Comparison of ENCODE assay signal across 1 cellular context in genomic region chr17:59785091-59785799, GRCh38.
TF ChIP-seq lines count a peak whose summit lies in the region.

No MANE protein-coding gene starts in this region.

TF ChIP-seq in K562, 482 proteins besides CTCF, POLR2A, EP300 and RAD21 (continued from another document and continues in another):
- no peak for TF ChIP-seq FOXO4 (CRISPR knock-in tag; IDR thresholded peaks at IDR 0.05)
- TF ChIP-seq CTBP1 (IDR thresholded peaks at IDR 0.05; ENCODE audit: borderline replicate concordance): no peak
- TF ChIP-seq ZBTB12 (CRISPR knock-in tag; IDR thresholded peaks at IDR 0.05): no peak
- no peak for TF ChIP-seq ZBTB1 (CRISPR knock-in tag; IDR thresholded peaks at IDR 0.05; ENCODE audit: borderline replicate concordance, low read depth)
- TF ChIP-seq CSDE1 (IDR thresholded peaks at IDR 0.05): no peak
- peak; percentile 60 for TF ChIP-seq SMAD4 (CRISPR knock-in tag; conservative IDR thresholded peaks at IDR 0.05)
- TF ChIP-seq CXXC5 (CRISPR knock-in tag; IDR thresholded peaks at IDR 0.05): peak; percentile 53; the same call in 1 of the 2 replicates
- peak; percentile 34; the same call in 1 of the 2 replicates for TF ChIP-seq MAFF (IDR thresholded peaks at IDR 0.05; ENCODE audit: low read length)
- no peak for TF ChIP-seq KLF1 (tag; IDR thresholded peaks at IDR 0.05)
- TF ChIP-seq MXI1 (IDR thresholded peaks at IDR 0.05; ENCODE audit: low read depth, low read length): no peak
- TF ChIP-seq KDM1A (IDR thresholded peaks at IDR 0.05): peak; percentile 71 to 79
- TF ChIP-seq ZNF175 (CRISPR knock-in tag; IDR thresholded peaks at IDR 0.05; ENCODE audit: low read depth): 0 out of 2 replicates have a peak, but pooled peaks have one; percentile 37
- TF ChIP-seq ILK (tag; IDR thresholded peaks at IDR 0.05; ENCODE audit: borderline replicate concordance, low read depth): no peak
- TF ChIP-seq LEF1 (IDR thresholded peaks at IDR 0.05): peak; percentile 13; the same call in 1 of the 2 replicates
- TF ChIP-seq ZNF583 (CRISPR knock-in tag; IDR thresholded peaks at IDR 0.05): 0 out of 2 replicates have a peak, but pooled peaks have one; percentile 64
- TF ChIP-seq NFIC (IDR thresholded peaks at IDR 0.05): no peak
- TF ChIP-seq FOS (IDR thresholded peaks at IDR 0.05; ENCODE audit: extremely low read depth, insufficient read length): peak; percentile 3
- TF ChIP-seq RBM22 (IDR thresholded peaks at IDR 0.05; ENCODE audit: low read depth, low read length, poor library complexity, severe bottlenecking): no peak
- no peak for TF ChIP-seq CUX1 (CRISPR knock-in tag; IDR thresholded peaks at IDR 0.05)
- no peak for TF ChIP-seq HNRNPK (IDR thresholded peaks at IDR 0.05; ENCODE audit: low read depth, low read length, poor library complexity, severe bottlenecking)
- TF ChIP-seq MAX (CRISPR knock-in tag; IDR thresholded peaks at IDR 0.05): no peak
- no peak for TF ChIP-seq TBL1XR1 (IDR thresholded peaks at IDR 0.05; ENCODE audit: low read length in 2 of 2)
- no peak for TF ChIP-seq FOXP4 (CRISPR knock-in tag; IDR thresholded peaks at IDR 0.05; ENCODE audit: borderline replicate concordance)
- no peak for TF ChIP-seq SMAD3 (CRISPR knock-in tag; conservative IDR thresholded peaks at IDR 0.05)
- TF ChIP-seq DPF2 (IDR thresholded peaks at IDR 0.05): peak; percentile 76
- no peak for TF ChIP-seq UBTF (IDR thresholded peaks at IDR 0.05; ENCODE audit: borderline replicate concordance in 1 of 2, low read depth in 2 of 2, low read length in 2 of 2)
- TF ChIP-seq RERE (CRISPR knock-in tag; IDR thresholded peaks at IDR 0.05; ENCODE audit: borderline replicate concordance): no peak
- TF ChIP-seq MCM2 (IDR thresholded peaks at IDR 0.05; ENCODE audit: low read depth): no peak
- TF ChIP-seq ZNF316 (IDR thresholded peaks at IDR 0.05): peak; percentile 81
- TF ChIP-seq TAF15 (IDR thresholded peaks at IDR 0.05; ENCODE audit: low read depth, low read length): no peak
- peak; percentile 38; the same call in 1 of the 2 replicates for TF ChIP-seq TSHZ1 (CRISPR knock-in tag; IDR thresholded peaks at IDR 0.05)
- no peak for TF ChIP-seq HBP1 (CRISPR knock-in tag; IDR thresholded peaks at IDR 0.05)
- TF ChIP-seq NONO (IDR thresholded peaks at IDR 0.05; ENCODE audit: low read depth in 2 of 2, low read length in 1 of 2): no peak
- no peak for TF ChIP-seq CBX3 (IDR thresholded peaks at IDR 0.05; ENCODE audit: borderline replicate concordance in 1 of 2, low read length in 2 of 2)
- TF ChIP-seq CAMTA2 (CRISPR knock-in tag; conservative IDR thresholded peaks at IDR 0.05): no peak
